ENCODE assay signal across 1 cellular context in genomic region chr17:50883850-50884291, GRCh38.
TF ChIP-seq lines count a peak whose summit lies in the region.

No MANE protein-coding gene starts in this region.

TF ChIP-seq in HepG2, 621 proteins besides CTCF, POLR2A, EP300 and RAD21 (continued from another document):
- TF ChIP-seq ZNF773 (CRISPR knock-in tag; IDR thresholded peaks at IDR 0.05; ENCODE audit: borderline replicate concordance) (no peak), SOX13 (IDR thresholded peaks at IDR 0.05) (no peak), SOX13 (CRISPR knock-in tag; conservative IDR thresholded peaks at IDR 0.05 in 1 of 2, IDR thresholded peaks at IDR 0.05 in 1 of 2) (no peak), ETV5 (CRISPR knock-in tag; IDR thresholded peaks at IDR 0.05; ENCODE audit: borderline replicate concordance) (no peak), STAG1 (CRISPR knock-in tag; IDR thresholded peaks at IDR 0.05) (no peak), ZNF441 (CRISPR knock-in tag; IDR thresholded peaks at IDR 0.05; ENCODE audit: borderline replicate concordance) (no peak), ASH2L (IDR thresholded peaks at IDR 0.05; ENCODE audit: insufficient read length, low read depth, low read length) (no peak), ZNF772 (CRISPR knock-in tag; IDR thresholded peaks at IDR 0.05) (no peak), CC2D1A (CRISPR knock-in tag; IDR thresholded peaks at IDR 0.05) (no peak), NFYB (CRISPR knock-in tag; IDR thresholded peaks at IDR 0.05) (no peak), E2F1 (CRISPR knock-in tag; IDR thresholded peaks at IDR 0.05) (no peak), MTF1 (CRISPR knock-in tag; IDR thresholded peaks at IDR 0.05) (no peak), ZFP1 (CRISPR knock-in tag; IDR thresholded peaks at IDR 0.05) (no peak), PAWR (CRISPR knock-in tag; IDR thresholded peaks at IDR 0.05; ENCODE audit: borderline replicate concordance) (no peak), ZNF75D (CRISPR knock-in tag; IDR thresholded peaks at IDR 0.05; ENCODE audit: borderline replicate concordance) (no peak), GABPA (IDR thresholded peaks at IDR 0.05; ENCODE audit: low read depth, low read length) (no peak), GABPA (CRISPR knock-in tag; IDR thresholded peaks at IDR 0.05; ENCODE audit: low read depth) (no peak)
TF ChIP-seq in HepG2: peak in this region for 13.
